Comparison of ENCODE assay signal across 17 cellular contexts in genomic region chr6:3569817-3570216, GRCh38.
A peak's percentile ranks its signal among the peaks of the same experiment; 100 is the strongest.
DNase-seq lines count a peak whose midpoint lies in the region; TF ChIP-seq lines count a peak whose summit lies in the region.
"Had no signal": no experiment of that assay in that cellular context is flagged by ENCODE, and none has a peak within 500 bp of the region (broad histone marks: within the 10 kb centered on the region; RNA-seq: fewer than 3 reads in every experiment).

No MANE protein-coding gene starts in this region.

- 75 to 84% methylated on average over 1 of the region's 1 CpG for WGBS in thyroid gland, 2 donors

- POLR2A ChIA-PET in CD8-positive, alpha-beta memory T cell (lab: Charles Lee): no interaction called here

- peak overlapping the region in 1 of 8 donors; percentile 39 for H3K27ac Mint-ChIP-seq in CD8-positive, alpha-beta memory T cell
- H3K27ac Mint-ChIP-seq: CD4-positive, alpha-beta memory T cell had no signal

- DNase-seq in AG10803 (ENCODE audit: low read depth): peak; percentile 5
- peak; percentile 25 for DNase-seq in DMS 273 treated with DMSO at 0.1 percent for 48 hours (lab: John Stamatoyannopoulos, UW)
- DNase-seq in NCI-H2171 treated with DMSO at 0.1 percent for 48 hours (lab: John Stamatoyannopoulos, UW): peak; percentile 94
- peak; percentile 53 for DNase-seq in left kidney (ENCODE audit: low read depth, low spot score)
- no peak for DNase-seq in thyroid gland
- no peak for DNase-seq in CD8-positive, alpha-beta memory T cell
- DNase-seq in NCI-H1105 treated with DMSO at 0.1 percent for 48 hours (lab: John Stamatoyannopoulos, UW): no peak
- DNase-seq in effector CD4-positive, alpha-beta T cell: no peak
- DNase-seq: BE2C; CD4-positive, alpha-beta memory T cell; HCEC 1CT; NCI-H1436 treated with DMSO at 0.1 percent for 48 hours; NCI-H2227 treated with DMSO at 0.1 percent for 48 hours; SHP77; T-helper 2 cell had no signal

- H3K4me3 ChIP-seq in AG10803 (ENCODE audit: low read length) (no peak overlapping the region), thyroid gland (replicated peaks in 1 of 3) (no peak overlapping the region)
- no peak overlapping the region for H3K4me3 ChIP-seq in CD8-positive, alpha-beta memory T cell (ENCODE audit: low read length)
- H3K4me3 ChIP-seq: K562 had no signal

- no peak for TF ChIP-seq POLR2A in thyroid gland (IDR thresholded peaks at IDR 0.05)

- H3K27me3 ChIP-seq in thyroid gland: no peaks in the 10 kb centered on the region
- peaks cover 3% of the 10 kb centered on the region for H3K27me3 ChIP-seq in CD8-positive, alpha-beta memory T cell (ENCODE audit: insufficient read depth, low read length, poor library complexity, severe bottlenecking)
- H3K27me3 ChIP-seq: BE2C had no signal

- no peak overlapping the region for H3K4me3 Mint-ChIP-seq in CD8-positive, alpha-beta memory T cell
- H3K4me3 Mint-ChIP-seq: CD4-positive, alpha-beta memory T cell had no signal

- H3K27me3 Mint-ChIP-seq in CD8-positive, alpha-beta memory T cell: peaks cover 2 to 13% of the 10 kb centered on the region in 2 donors

- TF ChIP-seq CTCF in AG10803 (conservative IDR thresholded peaks at IDR 0.05; ENCODE audit: low read length): no peak
- TF ChIP-seq CTCF in thyroid gland (IDR thresholded peaks at IDR 0.05): no peak

- no peaks in the 10 kb centered on the region for H3K36me3 Mint-ChIP-seq in CD8-positive, alpha-beta memory T cell
- H3K36me3 Mint-ChIP-seq: CD4-positive, alpha-beta memory T cell had no signal

- no peaks in the 10 kb centered on the region for H3K9me3 Mint-ChIP-seq in CD8-positive, alpha-beta memory T cell
- H3K9me3 Mint-ChIP-seq: CD4-positive, alpha-beta memory T cell had no signal

- intact Hi-C loops in thyroid gland (cut with DNase I): no loop called here

- CTCF ChIA-PET in CD8-positive, alpha-beta memory T cell (lab: Charles Lee): no interaction called here

- peaks cover 3 to 17% of the 10 kb centered on the region in 2 donors for H3K4me1 ChIP-seq in thyroid gland
- no peaks in the 10 kb centered on the region for H3K4me1 ChIP-seq in CD8-positive, alpha-beta memory T cell (ENCODE audit: insufficient read depth, low read length)
- H3K4me1 ChIP-seq: BE2C had no signal

- H3K36me3 ChIP-seq in thyroid gland: no peaks in the 10 kb centered on the region
- no peaks in the 10 kb centered on the region for H3K36me3 ChIP-seq in CD8-positive, alpha-beta memory T cell (ENCODE audit: insufficient read depth, low read length)
- H3K36me3 ChIP-seq: BE2C had no signal

- no peaks in the 10 kb centered on the region for H3K9me3 ChIP-seq in thyroid gland
- H3K9me3 ChIP-seq in CD8-positive, alpha-beta memory T cell (ENCODE audit: low read length): no peaks in the 10 kb centered on the region
- H3K9me3 ChIP-seq: BE2C had no signal

- no peak overlapping the region for H3K27ac ChIP-seq in thyroid gland
- H3K27ac ChIP-seq in CD8-positive, alpha-beta memory T cell (ENCODE audit: low read depth, low read length): no peak overlapping the region
- H3K27ac ChIP-seq: HL-60 had no signal

- H3K4me1 Mint-ChIP-seq in CD8-positive, alpha-beta memory T cell: no peaks in the 10 kb centered on the region
- H3K4me1 Mint-ChIP-seq: CD4-positive, alpha-beta memory T cell had no signal

Comparison
In these comparisons a context has a peak if more than half of its experiments do, and no peak if none do; other contexts are left out.
1. DNase-seq: peak in AG10803 (single experiment), DMS 273 treated with DMSO at 0.1 percent for 48 hours (single experiment), NCI-H2171 treated with DMSO at 0.1 percent for 48 hours (single experiment) and left kidney (single experiment); none in thyroid gland (0 of 2), CD8-positive, alpha-beta memory T cell (0 of 5), NCI-H1105 treated with DMSO at 0.1 percent for 48 hours (single experiment) and effector CD4-positive, alpha-beta T cell (single experiment).